Comparison of ENCODE assay signal across 8 cellular contexts in the genomic region with DNA sequence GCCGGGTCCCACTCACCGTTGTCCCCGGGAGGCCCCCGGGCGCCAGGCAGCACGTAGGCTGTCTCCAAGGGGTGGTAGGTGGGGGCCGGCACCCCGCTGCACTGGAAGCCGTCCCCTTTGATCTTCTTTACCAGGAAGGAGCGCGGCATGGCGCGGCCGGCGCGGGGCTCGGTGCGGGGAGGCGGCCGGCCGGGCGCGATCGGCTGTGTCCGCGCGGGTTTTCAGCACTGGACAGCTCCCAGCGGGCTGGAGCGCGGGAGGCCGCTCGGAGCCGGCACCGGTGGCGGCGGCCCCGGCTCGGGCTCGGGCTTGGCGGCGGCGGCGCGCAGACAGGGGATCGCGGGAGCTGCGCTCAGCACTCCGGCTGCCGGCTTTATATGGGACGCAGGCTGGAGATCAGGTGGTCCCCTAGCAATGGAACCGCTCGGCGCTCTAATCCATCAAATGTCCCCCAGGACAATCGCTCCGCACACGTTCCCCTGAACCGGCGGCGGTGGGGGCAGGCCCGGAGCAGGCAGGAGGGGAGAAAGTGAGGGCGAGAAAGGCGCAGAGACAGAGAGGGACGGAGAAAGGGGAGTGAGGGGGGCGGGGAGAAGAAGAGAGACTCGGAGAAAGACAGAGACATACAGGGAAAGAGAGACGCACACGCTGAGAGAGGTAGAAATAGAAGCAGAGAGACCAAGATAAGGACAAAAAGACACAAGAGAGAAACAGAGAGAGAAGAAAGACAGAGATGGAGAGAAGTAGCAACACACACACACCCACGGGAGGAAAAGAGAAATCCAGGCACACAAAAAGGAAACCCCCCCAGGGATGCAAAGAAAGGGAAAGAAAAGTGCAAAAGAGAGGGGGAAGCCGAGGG. TPM values are rescaled to one million over a fixed set of nuclear protein-coding genes. Genes with fewer than 3 reads are reported as not detected.
DNase-seq lines count a peak whose midpoint lies in the region; ATAC-seq and TF ChIP-seq lines count a peak whose summit lies in the region.

A gene (minus strand): TSS at position 350 of the 862 bp plus-strand sequence. CDS start 201 bp downstream, at position 149.

- H3K36me3 ChIP-seq in HUES64 (ENCODE audit: insufficient read depth, low read length) (no peaks in the 10 kb centered on the region), brain microvascular endothelial cell (replicated peaks) (no peaks in the 10 kb centered on the region)

- in situ Hi-C loops in brain microvascular endothelial cell (cut with HindIII; ENCODE audit: low pct_ligation_motif_present, low sequenced_read_pairs): no loop called here

- H3K4me3 ChIP-seq in HUES64 (ENCODE audit: low read length) (peak within 1 kb of the TSS; percentile 54), brain microvascular endothelial cell (ENCODE audit: low read depth, low read length) (no peak within 1 kb of the TSS)

- TF ChIP-seq CTCF in brain microvascular endothelial cell (IDR thresholded peaks at IDR 0.05; ENCODE audit: low read depth, low read length, missing control alignments): no peak

- H3K27me3 ChIP-seq in HUES64 (ENCODE audit: insufficient read depth, low read length) (peaks cover 47% of the 10 kb centered on the region), brain microvascular endothelial cell (replicated peaks) (peaks cover 45% of the 10 kb centered on the region)

- peak within 1 kb of the TSS; percentile 67 for H3K9ac ChIP-seq in HUES64 (ENCODE audit: low read depth, low read length)

- H3K9me3 ChIP-seq in HUES64 (ENCODE audit: insufficient read depth, low read depth, low read length): no peaks in the 10 kb centered on the region

- ATAC-seq in HG03439 (IDR thresholded peaks at IDR 0.05; ENCODE audit: unreplicated experiment): no peak
- no peak for ATAC-seq in GM19467 (IDR thresholded peaks at IDR 0.05; ENCODE audit: unreplicated experiment)

- under 1% methylated on average over 69 of the region's 69 CpGs for WGBS in HUES64

- no peak within 1 kb of the TSS for H3K27ac ChIP-seq in HUES64 (ENCODE audit: low read depth, low read length)
- no peak within 1 kb of the TSS for H3K27ac ChIP-seq in brain microvascular endothelial cell

- peaks cover 10% of the 10 kb centered on the region for H3K4me1 ChIP-seq in HUES64 (ENCODE audit: insufficient read depth, low read length)

- peak; percentile 68 for DNase-seq in Ammon's horn (ENCODE audit: low spot score)
- DNase-seq in UCSD-AML1 (lab: John Stamatoyannopoulos, UW; ENCODE audit: unreplicated experiment): peak; percentile 75
- peak; percentile 38 for DNase-seq in brain microvascular endothelial cell
- peak; percentile 98 for DNase-seq in iPS-NIHi11 (ENCODE audit: low spot score)
- DNase-seq in stimulated activated CD4-positive, alpha-beta T cell treated with anti-CD3 and anti-CD28 coated beads, Interleukin-12 subunit alpha, Interleukin-12 subunit beta, amount 100 ng/mL, for 4 hours: peak; percentile 69

RNA-seq across cellular contexts. Expression of the gene that starts here (rescaled TPM):
- polyA plus RNA-seq in HUES64 (2013, experiment 1 of 2): 0.50 TPM
- polyA plus RNA-seq in HUES64 (2013, experiment 2 of 2): 0.89 TPM

Comparison
In these comparisons a context has a peak if more than half of its experiments do, and no peak if none do; other contexts are left out.
1. DNase-seq: peak in every context shown above with its lines; median percentile 98 in iPS-NIHi11; 75 in UCSD-AML1; 69 in stimulated activated CD4-positive, alpha-beta T cell treated with anti-CD3 and anti-CD28 coated beads, Interleukin-12 subunit alpha, Interleukin-12 subunit beta, amount 100 ng/mL, for 4 hours; 68 in Ammon's horn; 38 in brain microvascular endothelial cell.